ENCODE assay signal across 11 cellular contexts in genomic region chr6:161744211-161745067, GRCh38.
"Had no signal": no experiment of that assay in that cellular context is flagged by ENCODE, and none has a peak within 500 bp of the region (broad histone marks: within the 10 kb centered on the region; RNA-seq: fewer than 3 reads in every experiment).

No MANE protein-coding gene starts in this region.

- H3K27me3 Mint-ChIP-seq: activated B cell treated with CpG ODN at 0.5 μM for 24 hours; activated CD4-positive, alpha-beta T cell treated with anti-CD3 and anti-CD28 coated beads, Interleukin-2, amount 10 ng/mL, durations not matched to agents 24 days and 14 days; brain; T-helper 17 cell had no signal

- H3K4me1 Mint-ChIP-seq: activated B cell treated with CpG ODN at 0.5 μM for 24 hours; activated CD4-positive, alpha-beta T cell treated with anti-CD3 and anti-CD28 coated beads, Interleukin-2, amount 10 ng/mL, durations not matched to agents 24 days and 14 days; T-helper 17 cell had no signal

- H3K9me3 Mint-ChIP-seq: activated B cell treated with CpG ODN at 0.5 μM for 24 hours; activated CD4-positive, alpha-beta T cell treated with anti-CD3 and anti-CD28 coated beads, Interleukin-2, amount 10 ng/mL, durations not matched to agents 24 days and 14 days; activated naive CD4-positive, alpha-beta T cell treated with anti-CD3 and anti-CD28 coated beads for 36 hours; activated T-helper 1 cell treated with anti-CD3 and anti-CD28 coated beads, Interleukin-12 subunit alpha, Interleukin-12 subunit beta, Interleukin-2, Interleukin-4 antibody, amounts not matched to agents 30 ng/mL and 10 ng/mL and 1 ng/mL, durations not matched to agents 14 hours and 24 hours and 36 hours had no signal

- ATAC-seq: left ventricle myocardium superior, T-helper 17 cell had no signal

- H3K36me3 Mint-ChIP-seq: brain had no signal

- H3K27ac Mint-ChIP-seq: activated B cell treated with CpG ODN at 0.5 μM for 24 hours; activated CD4-positive, alpha-beta T cell treated with anti-CD3 and anti-CD28 coated beads, Interleukin-2, amount 10 ng/mL, durations not matched to agents 24 days and 14 days; activated naive CD4-positive, alpha-beta T cell treated with anti-CD3 and anti-CD28 coated beads for 36 hours; activated T-helper 1 cell treated with anti-CD3 and anti-CD28 coated beads, Interleukin-12 subunit alpha, Interleukin-12 subunit beta, Interleukin-2, Interleukin-4 antibody, amounts not matched to agents 30 ng/mL and 10 ng/mL and 1 ng/mL, durations not matched to agents 14 hours and 24 hours and 36 hours; T-helper 17 cell had no signal

- DNase-seq: activated B cell treated with CpG ODN at 0.5 μM for 24 hours; activated CD4-positive, alpha-beta T cell treated with anti-CD3 and anti-CD28 coated beads, Interleukin-2, amount 10 ng/mL, durations not matched to agents 24 days and 14 days; activated naive CD4-positive, alpha-beta T cell treated with anti-CD3 and anti-CD28 coated beads for 36 hours; cerebellar nuclear complex; left ventricle myocardium superior; ovary; T-helper 17 cell; tibial artery had no signal

- H3K4me3 Mint-ChIP-seq: activated B cell treated with CpG ODN at 0.5 μM for 24 hours; activated CD4-positive, alpha-beta T cell treated with anti-CD3 and anti-CD28 coated beads, Interleukin-2, amount 10 ng/mL, durations not matched to agents 24 days and 14 days; activated naive CD4-positive, alpha-beta T cell treated with anti-CD3 and anti-CD28 coated beads for 36 hours; activated T-helper 1 cell treated with anti-CD3 and anti-CD28 coated beads, Interleukin-12 subunit alpha, Interleukin-12 subunit beta, Interleukin-2, Interleukin-4 antibody, amounts not matched to agents 30 ng/mL and 10 ng/mL and 1 ng/mL, durations not matched to agents 14 hours and 24 hours and 36 hours; neural crest cell; T-helper 17 cell had no signal
